In genomic region chr11:47028530-47029093, GRCh38 we compare ENCODE assay signal across 21 cellular contexts.
"Had no signal": no experiment of that assay in that cellular context is flagged by ENCODE, and none has a peak within 500 bp of the region (broad histone marks: within the 10 kb centered on the region; RNA-seq: fewer than 3 reads in every experiment).

No MANE protein-coding gene starts in this region.

- H3K4me1 ChIP-seq: esophagus muscularis mucosa had no signal

- H3K27ac ChIP-seq: esophagus muscularis mucosa, transverse colon had no signal

- H3K9me3 ChIP-seq: esophagus muscularis mucosa, mucosa of descending colon, transverse colon had no signal

- H3K4me2 ChIP-seq: smooth muscle cell had no signal

- H3K4me3 ChIP-seq: esophagus muscularis mucosa, mucosa of descending colon, smooth muscle cell, transverse colon had no signal

- ATAC-seq: left colon; mucosa of descending colon; sciatic nerve; stimulated activated naive B cell treated with anti-CD40 and anti-IgM and Interleukin-4, amounts not matched to agents 10 μg/mL and 1 μg/mL and 100 μg/mL, for 72 hours; T-cell had no signal

- H3K27me3 ChIP-seq: esophagus muscularis mucosa, transverse colon had no signal

- H3K36me3 ChIP-seq: esophagus muscularis mucosa, transverse colon had no signal

- DNase-seq: activated CD4-positive, alpha-beta memory T cell treated with anti-CD3 and anti-CD28 coated beads for 36 hours; activated CD4-positive, alpha-beta T cell treated with anti-CD3 and anti-CD28 coated beads for 48 hours; activated naive CD4-positive, alpha-beta T cell treated with Interleukin-2 at 50 U/mL for 16 hours; activated T-cell treated with anti-CD3 and anti-CD28 coated beads, Interleukin-2, amount 50 U/mL, for 48 hours; aorta; central memory CD4-positive, alpha-beta T cell; effector memory CD4-positive, alpha-beta T cell; left colon; mucosa of descending colon; nephron progenitor cell; nucleus accumbens; posterior cingulate gyrus; stimulated activated CD4-positive, alpha-beta T cell treated with anti-CD3 and anti-CD28 coated beads, Interleukin-15, amount 100 ng/mL, for 24 hours; stimulated activated CD8-positive, alpha-beta memory T cell treated with anti-CD3 and anti-CD28 coated beads, Interleukin-4, amount 100 ng/mL, for 48 hours; stimulated activated naive B cell treated with anti-CD40 and anti-IgM and Interleukin-4, amounts not matched to agents 10 μg/mL and 1 μg/mL and 100 μg/mL, for 72 hours; T-cell; T1000; transverse colon had no signal
